8 cellular contexts compared by ENCODE assay signal in the genomic region with DNA sequence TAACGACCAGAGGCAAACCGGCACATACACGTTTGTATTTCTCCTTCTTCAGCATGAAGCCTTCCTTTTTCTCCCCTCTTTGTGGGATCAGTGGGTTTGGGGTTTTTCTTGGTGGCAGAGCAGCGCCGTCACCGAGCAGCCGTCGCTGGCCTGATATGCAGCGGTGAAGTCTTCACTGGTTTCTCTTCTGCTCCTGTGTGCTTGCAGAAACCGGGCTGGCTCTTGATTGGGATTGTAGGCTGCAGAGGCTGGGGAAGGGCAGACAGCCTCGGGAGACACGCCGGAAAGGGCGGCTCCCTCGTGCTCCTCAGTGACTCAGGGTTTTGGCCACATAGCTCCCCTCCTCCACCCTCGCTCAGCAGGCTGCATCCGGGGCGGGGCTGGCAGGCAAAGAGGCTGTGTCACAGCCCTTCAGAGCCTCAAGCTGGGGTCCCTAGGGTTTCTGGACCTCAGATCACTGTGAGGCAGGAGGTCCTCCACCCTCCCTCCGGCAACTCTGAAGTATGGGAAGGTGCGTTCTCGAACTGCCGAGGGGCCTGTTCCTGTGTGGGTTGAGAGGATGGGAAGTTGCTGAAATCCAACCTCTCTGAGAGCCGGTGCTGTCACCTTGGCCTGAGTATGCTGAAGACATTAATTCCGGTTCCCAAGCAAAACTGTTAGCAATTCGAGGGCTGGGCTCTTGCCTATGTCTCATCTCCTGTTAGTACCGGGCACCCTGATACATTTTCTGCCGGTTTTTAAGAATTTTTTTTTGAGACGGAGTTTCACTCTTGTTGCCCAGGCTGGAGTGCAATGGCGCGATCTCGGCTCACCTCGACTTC. TPM values are rescaled to one million over a fixed set of nuclear protein-coding genes. Genes with fewer than 3 reads are reported as not detected.
DNase-seq lines count a peak whose midpoint lies in the region; ATAC-seq, FAIRE-seq and TF ChIP-seq lines count a peak whose summit lies in the region.

No MANE protein-coding gene starts in this region.

- POLR2A ChIA-PET in MCF 10A (lab: Yijun Ruan, JAX), result interaction anchor here (0.7 to 4.1 kb wide), 12 partner anchors 8 to 258 kb away, joined by 3 to 37 read pairs (median 4); a partner anchor contains a TSS

- TF ChIP-seq POLR2A in GM15510 (IDR thresholded peaks at IDR 0.05; ENCODE audit: borderline replicate concordance, extremely low read depth, insufficient read length), result peak; percentile 62

- FAIRE-seq in kidney (lab: Jason Lieb, UNC), result no peak

- H3K9me3 Mint-ChIP-seq in MCF 10A (ENCODE audit: unreplicated experiment), result no peaks in the 10 kb centered on the region

- H3K4me1 Mint-ChIP-seq in MCF 10A (ENCODE audit: insufficient read depth, unreplicated experiment), result peaks cover 16% of the 10 kb centered on the region

- H3K27me3 Mint-ChIP-seq in MCF 10A (ENCODE audit: insufficient read depth, unreplicated experiment), result no peaks in the 10 kb centered on the region

- peak overlapping the region; percentile 96 for H3K27ac Mint-ChIP-seq in MCF 10A (ENCODE audit: low read depth, unreplicated experiment)

- intact Hi-C loops in MCF 10A (cut with micrococcal nuclease), result loop anchor here (2.0 kb wide), 1 partner anchor 25 kb away; a partner anchor contains a TSS
- intact Hi-C loops in kidney (cut with DNase I), result no loop called here

- peaks cover 5 to 8% of the 10 kb centered on the region in 2 donors for H3K4me1 ChIP-seq in kidney (ENCODE audit: control insufficient read depth in 1 of 2, insufficient read depth in 1 of 2, low read depth in 1 of 2, low read length in 2 of 2)

- H3K36me3 Mint-ChIP-seq in MCF 10A (ENCODE audit: insufficient read depth, unreplicated experiment), result peaks cover 4% of the 10 kb centered on the region

- peak overlapping the region in 1 of 2 donors; percentile 20 for H3K9ac ChIP-seq in kidney (ENCODE audit: low read length in 2 of 2)

- ATAC-seq in HG02678 (IDR thresholded peaks at IDR 0.05; ENCODE audit: unreplicated experiment) (peak; percentile 75), HG03457 (IDR thresholded peaks at IDR 0.05; ENCODE audit: unreplicated experiment) (no peak)

- peak overlapping the region; percentile 62 to 74 for H3K4me3 ChIP-seq in kidney (ENCODE audit: low read length in 2 of 2)

- H3K9me3 ChIP-seq in kidney (ENCODE audit: control insufficient read depth in 1 of 2, low read length in 2 of 2), result no peaks in the 10 kb centered on the region

- DNase-seq in NCI-H1694 (lab: John Stamatoyannopoulos, UW) (peak; percentile 81), UCSD-AML1 (lab: John Stamatoyannopoulos, UW; ENCODE audit: unreplicated experiment) (peak; percentile 95), MCF 10A (ENCODE audit: unreplicated experiment) (peak; percentile 93), kidney (peak; percentile 97)
- peak; percentile 64 to 90 (median 77) for DNase-seq in stimulated activated CD4-positive, alpha-beta T cell treated with anti-CD3 and anti-CD28 coated beads, Interleukin-1b, Interleukin-23, amount 100 ng/mL, for 24 hours (ENCODE audit: low read depth in 4 of 4, low spot score in 1 of 4)

- H3K27ac ChIP-seq in kidney (ENCODE audit: low read depth in 2 of 2, low read length in 2 of 2), result peak overlapping the region; percentile 53 to 76

- H3K4me3 Mint-ChIP-seq in MCF 10A (ENCODE audit: unreplicated experiment), result peak overlapping the region; percentile 74

- CTCF ChIA-PET in MCF 10A (lab: Yijun Ruan, JAX), result interaction anchor here (0.7 to 1.3 kb wide), 4 partner anchors 18 to 184 kb away, joined by 3 to 7 read pairs (median 3); no protein-coding TSS in a partner anchor

- no peak for TF ChIP-seq CTCF in MCF 10A (IDR thresholded peaks at IDR 0.05; ENCODE audit: unreplicated experiment)
- TF ChIP-seq CTCF in kidney (IDR thresholded peaks at IDR 0.05; ENCODE audit: borderline replicate concordance, extremely low read depth, insufficient read depth), result no peak

- H3K36me3 ChIP-seq in kidney (ENCODE audit: control insufficient read depth in 1 of 2, insufficient read depth in 2 of 2, low read length in 2 of 2), result peaks cover 8 to 10% of the 10 kb centered on the region in 2 donors

- TSS peak; percentile 83 for BruUV-seq in MCF 10A (replicated peaks; lab: Mats Ljungman, UMichigan)

RNA-seq across cellular contexts. Expression of a gene that starts 24.2 kb away (rescaled TPM):
- 18.6 and 20.0 TPM in 2 replicates for total RNA-seq in MCF 10A (2022)
- 37.0 TPM for total RNA-seq in kidney
- 291 TPM for polyA plus RNA-seq in kidney (ENCODE audit: insufficient read depth, low read depth, low replicate concordance)

RNA-seq across cellular contexts. Expression of a gene that starts 44.4 kb away (rescaled TPM):
- total RNA-seq in MCF 10A (2022), result 16.8 and 21.2 TPM in 2 replicates
- 30.4 TPM for total RNA-seq in kidney
- polyA plus RNA-seq in kidney (ENCODE audit: insufficient read depth, low read depth, low replicate concordance), result 14.7 TPM

RNA-seq across cellular contexts. Expression of a gene that starts 52.5 kb away (rescaled TPM):
- total RNA-seq in MCF 10A (2022), result 68.5 and 75.6 TPM in 2 replicates
- 136 TPM for total RNA-seq in kidney
- 212 TPM for polyA plus RNA-seq in kidney (ENCODE audit: insufficient read depth, low read depth, low replicate concordance)
